14 cellular contexts compared by ENCODE assay signal in the genomic region with DNA sequence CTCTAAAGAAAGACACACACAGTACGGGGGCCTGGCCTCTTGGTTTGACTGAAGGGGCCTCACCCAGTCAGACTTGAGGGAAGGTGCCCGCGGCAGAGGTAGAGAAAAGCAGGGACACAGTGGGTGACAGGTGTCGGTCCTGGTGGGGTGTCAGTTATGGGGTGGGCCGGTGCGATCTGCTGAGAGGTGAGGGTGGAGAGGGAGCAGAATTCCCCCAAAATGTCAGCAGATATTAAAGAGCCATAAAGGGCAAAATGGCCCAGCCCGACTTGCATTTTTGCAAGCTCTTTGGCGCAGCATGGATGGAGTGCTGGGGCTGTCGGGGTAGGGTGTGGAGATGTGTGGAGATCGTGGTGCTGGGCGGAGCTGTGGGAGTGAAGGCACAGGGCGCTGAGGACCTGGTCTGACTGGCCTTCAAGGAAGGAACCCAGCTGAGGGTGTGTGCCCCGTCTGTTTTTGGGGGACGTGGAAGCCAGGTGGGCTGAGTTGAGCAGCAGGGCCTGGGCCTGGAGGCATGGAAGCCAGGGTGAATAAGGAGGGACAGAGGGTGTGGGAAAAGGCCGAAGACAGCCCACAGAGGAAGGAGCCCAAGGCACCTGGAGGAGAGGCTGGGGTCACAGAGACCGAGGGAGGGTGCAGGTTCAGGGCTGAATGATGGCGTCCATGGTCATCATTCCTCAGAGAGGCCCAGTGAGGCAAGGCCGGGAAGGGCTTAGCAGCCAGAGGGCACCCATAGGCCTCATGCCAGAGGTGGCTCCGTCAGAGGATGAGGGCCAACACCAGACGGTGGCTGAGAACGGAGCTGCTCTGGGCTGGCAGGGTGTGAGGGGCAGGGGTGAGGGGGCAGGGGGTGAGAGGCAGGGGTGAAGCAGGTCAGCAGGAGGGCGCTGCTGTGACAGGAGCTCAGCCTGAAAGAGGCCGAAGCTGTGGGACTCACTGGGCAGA. TPM values are rescaled to one million over a fixed set of nuclear protein-coding genes. Genes with fewer than 3 reads are reported as not detected.
DNase-seq lines count a peak whose midpoint lies in the region; ATAC-seq and TF ChIP-seq lines count a peak whose summit lies in the region.
"Had no signal": no experiment of that assay in that cellular context is flagged by ENCODE, and none has a peak within 500 bp of the region (broad histone marks: within the 10 kb centered on the region; RNA-seq: fewer than 3 reads in every experiment).

No MANE protein-coding gene starts in this region.

- ATAC-seq in memory B cell (ENCODE audit: low read depth) (no peak), upper lobe of right lung (peak; percentile 32), HG02885 (IDR thresholded peaks at IDR 0.05; ENCODE audit: poor library complexity, unreplicated experiment) (no peak), PC-3 (no peak)
- ATAC-seq: left lung had no signal

- H3K27ac ChIP-seq in upper lobe of right lung: no peak overlapping the region
- H3K27ac ChIP-seq in PC-3 (ENCODE audit: low read length): no peak overlapping the region
- H3K27ac ChIP-seq: hepatocyte, left lung had no signal

- no peak for TF ChIP-seq POLR2A in erythroblast (IDR thresholded peaks at IDR 0.05; ENCODE audit: low read length)

- no peaks in the 10 kb centered on the region for H4K20me1 ChIP-seq in PC-3 (ENCODE audit: low read length)

- no peak overlapping the region for H2AFZ ChIP-seq in PC-3 (ENCODE audit: low read length)
- H2AFZ ChIP-seq: hepatocyte had no signal

- H3K36me3 Mint-ChIP-seq in activated naive CD4-positive, alpha-beta T cell treated with anti-CD3 and anti-CD28 coated beads, Interleukin-2, amount 10 ng/mL, durations not matched to agents 7 days and 5 days: peaks cover 52% of the 10 kb centered on the region
- peaks cover 2% of the 10 kb centered on the region for H3K36me3 Mint-ChIP-seq in activated naive CD8-positive, alpha-beta T cell
- H3K36me3 Mint-ChIP-seq in memory B cell: peaks cover 29% of the 10 kb centered on the region

- no peak overlapping the region for H3K4me2 ChIP-seq in PC-3 (ENCODE audit: low read length)
- H3K4me2 ChIP-seq: hepatocyte had no signal

- no peaks in the 10 kb centered on the region for H3K9me3 ChIP-seq in upper lobe of right lung
- H3K9me3 ChIP-seq in PC-3 (ENCODE audit: low read length): no peaks in the 10 kb centered on the region
- H3K9me3 ChIP-seq: esophagus muscularis mucosa, left lung had no signal

- no peaks in the 10 kb centered on the region for H3K9me2 ChIP-seq in PC-3 (replicated peaks; ENCODE audit: low read length)

- no peak overlapping the region for H3K4me3 Mint-ChIP-seq in activated naive CD4-positive, alpha-beta T cell treated with anti-CD3 and anti-CD28 coated beads, Interleukin-2, amount 10 ng/mL, durations not matched to agents 7 days and 5 days
- H3K4me3 Mint-ChIP-seq in activated naive CD8-positive, alpha-beta T cell: no peak overlapping the region
- H3K4me3 Mint-ChIP-seq in memory B cell: no peak overlapping the region
- H3K4me3 Mint-ChIP-seq: T-helper 1 cell treated with Interleukin-12 subunit alpha and Interleukin-12 subunit beta and Interleukin-4 antibody, amounts not matched to agents 30 μg/mL and 1 μg/mL, for 36 hours had no signal

- H3K27ac Mint-ChIP-seq in activated naive CD4-positive, alpha-beta T cell treated with anti-CD3 and anti-CD28 coated beads, Interleukin-2, amount 10 ng/mL, durations not matched to agents 7 days and 5 days: peak overlapping the region; percentile 67
- peak overlapping the region; percentile 73 for H3K27ac Mint-ChIP-seq in activated naive CD8-positive, alpha-beta T cell
- peak overlapping the region; percentile 69 for H3K27ac Mint-ChIP-seq in memory B cell

- intact Hi-C loops in upper lobe of right lung (cut with DNase I) (no loop called here), PC-3 (cut with micrococcal nuclease) (no loop called here)

- H3K27me3 ChIP-seq in upper lobe of right lung (no peaks in the 10 kb centered on the region), PC-3 (ENCODE audit: low read length) (no peaks in the 10 kb centered on the region)
- H3K27me3 ChIP-seq: esophagus muscularis mucosa, hepatocyte, left lung had no signal

- POLR2A ChIA-PET in PC-3 (lab: Charles Lee; ENCODE audit: unreplicated experiment): no interaction called here

- TF ChIP-seq CTCF in upper lobe of right lung (IDR thresholded peaks at IDR 0.05) (no peak), PC-3 (conservative IDR thresholded peaks at IDR 0.05; ENCODE audit: low read depth, low read length) (no peak)

- no peaks in the 10 kb centered on the region for H3K79me2 ChIP-seq in PC-3 (ENCODE audit: low read length)
- H3K79me2 ChIP-seq: hepatocyte had no signal

- no peak for DNase-seq in activated naive CD4-positive, alpha-beta T cell treated with anti-CD3 and anti-CD28 coated beads, Interleukin-2, amount 10 ng/mL, durations not matched to agents 7 days and 5 days
- DNase-seq in activated naive CD4-positive, alpha-beta T cell treated with anti-CD3 and anti-CD28 coated beads, Interleukin-2, amount 50 U/mL, for 16 hours: no peak
- no peak for DNase-seq in memory B cell (ENCODE audit: low spot score in 2 of 2)
- no peak for DNase-seq in upper lobe of right lung
- no peak for DNase-seq in erythroblast (lab: John Stamatoyannopoulos, UW)
- DNase-seq in PC-3: no peak
- DNase-seq: left lung, NCI-H2029, NCI-H526 had no signal

- no peak overlapping the region for H3K4me3 ChIP-seq in upper lobe of right lung
- H3K4me3 ChIP-seq in PC-3 (ENCODE audit: low read length): no peak overlapping the region
- H3K4me3 ChIP-seq: esophagus muscularis mucosa, hepatocyte, left lung had no signal

- no peaks in the 10 kb centered on the region for H3F3A ChIP-seq in PC-3 (ENCODE audit: low read length, unreplicated experiment)

- H3K4me1 ChIP-seq in upper lobe of right lung (no peaks in the 10 kb centered on the region), PC-3 (ENCODE audit: insufficient read depth, low read length) (no peaks in the 10 kb centered on the region)
- H3K4me1 ChIP-seq: left lung had no signal

- H3K36me3 ChIP-seq in upper lobe of right lung (peaks cover 55% of the 10 kb centered on the region), PC-3 (ENCODE audit: low read depth, low read length) (peaks cover 7% of the 10 kb centered on the region; the same call in 1 of the 2 replicates)

- H3K4me1 Mint-ChIP-seq in activated naive CD4-positive, alpha-beta T cell treated with anti-CD3 and anti-CD28 coated beads, Interleukin-2, amount 10 ng/mL, durations not matched to agents 7 days and 5 days: no peaks in the 10 kb centered on the region
- no peaks in the 10 kb centered on the region for H3K4me1 Mint-ChIP-seq in activated naive CD8-positive, alpha-beta T cell (ENCODE audit: low read depth)
- no peaks in the 10 kb centered on the region for H3K4me1 Mint-ChIP-seq in memory B cell

- H3K27me3 Mint-ChIP-seq in activated naive CD4-positive, alpha-beta T cell treated with anti-CD3 and anti-CD28 coated beads, Interleukin-2, amount 10 ng/mL, durations not matched to agents 7 days and 5 days: no peaks in the 10 kb centered on the region
- no peaks in the 10 kb centered on the region for H3K27me3 Mint-ChIP-seq in activated naive CD8-positive, alpha-beta T cell
- no peaks in the 10 kb centered on the region for H3K27me3 Mint-ChIP-seq in memory B cell

- H3K9me3 Mint-ChIP-seq in activated naive CD4-positive, alpha-beta T cell treated with anti-CD3 and anti-CD28 coated beads, Interleukin-2, amount 10 ng/mL, durations not matched to agents 7 days and 5 days: no peaks in the 10 kb centered on the region
- no peaks in the 10 kb centered on the region for H3K9me3 Mint-ChIP-seq in activated naive CD8-positive, alpha-beta T cell (ENCODE audit: low read depth)
- no peaks in the 10 kb centered on the region for H3K9me3 Mint-ChIP-seq in memory B cell
- H3K9me3 Mint-ChIP-seq: T-helper 1 cell treated with Interleukin-12 subunit alpha and Interleukin-12 subunit beta and Interleukin-4 antibody, amounts not matched to agents 30 μg/mL and 1 μg/mL, for 36 hours had no signal

- H3K9ac ChIP-seq in PC-3 (ENCODE audit: low read length): no peak overlapping the region

- CTCF ChIA-PET in activated naive CD4-positive, alpha-beta T cell treated with anti-CD3 and anti-CD28 coated beads, Interleukin-2, amount 10 ng/mL, durations not matched to agents 7 days and 5 days (lab: Charles Lee): no interaction called here
- CTCF ChIA-PET in PC-3 (lab: Charles Lee): no interaction called here

- no TSS peak for BruUV-seq in PC-3 (replicated peaks; lab: Mats Ljungman, UMichigan)

RNA-seq across cellular contexts. Expression of a gene that starts 48.2 kb away (rescaled TPM):
- total RNA-seq in upper lobe of right lung (432 TPM), PC-3 (2014; rRNA removed) (606 and 701 TPM in 2 replicates)
